In genomic region chr5:95748133-95748532, GRCh38 we compare ENCODE assay signal across 1 cellular context.
TF ChIP-seq lines count a peak whose summit lies in the region.

No MANE protein-coding gene starts in this region.

TF ChIP-seq in HepG2, 621 proteins besides CTCF, POLR2A, EP300 and RAD21 (continued from another document):
- TF ChIP-seq HBP1 (CRISPR knock-in tag; IDR thresholded peaks at IDR 0.05; ENCODE audit: low read depth), result no peak
- no peak for TF ChIP-seq ZNF382 (CRISPR knock-in tag; IDR thresholded peaks at IDR 0.05; ENCODE audit: borderline replicate concordance)
- peak; percentile 29; the same call in 1 of the 2 replicates for TF ChIP-seq SOX5 (CRISPR knock-in tag; IDR thresholded peaks at IDR 0.05; ENCODE audit: borderline replicate concordance)
- TF ChIP-seq FOSL1 (CRISPR knock-in tag; IDR thresholded peaks at IDR 0.05; ENCODE audit: borderline replicate concordance), result no peak
- TF ChIP-seq TBX3 (IDR thresholded peaks at IDR 0.05; ENCODE audit: borderline replicate concordance), result no peak
- no peak for TF ChIP-seq ZNF549 (CRISPR knock-in tag; IDR thresholded peaks at IDR 0.05)
- TF ChIP-seq SOX6 (IDR thresholded peaks at IDR 0.05), result no peak
- peak; percentile 41; the same call in 1 of the 2 replicates for TF ChIP-seq SOX6 (CRISPR knock-in tag; IDR thresholded peaks at IDR 0.05)
- no peak for TF ChIP-seq ZNF256 (CRISPR knock-in tag; conservative IDR thresholded peaks at IDR 0.05)
- no peak for TF ChIP-seq ZNF672 (CRISPR knock-in tag; IDR thresholded peaks at IDR 0.05)
- no peak for TF ChIP-seq ZNF224 (CRISPR knock-in tag; IDR thresholded peaks at IDR 0.05)
- TF ChIP-seq ZBTB33 (CRISPR knock-in tag; IDR thresholded peaks at IDR 0.05), result no peak
- 0 out of 2 replicates have a peak, but pooled peaks have one; percentile 44 for TF ChIP-seq TCF7L2 (IDR thresholded peaks at IDR 0.05; ENCODE audit: low read depth, low read length)
- no peak for TF ChIP-seq ZNF703 (CRISPR knock-in tag; IDR thresholded peaks at IDR 0.05; ENCODE audit: borderline replicate concordance)
- TF ChIP-seq TCF7 (IDR thresholded peaks at IDR 0.05; ENCODE audit: low read depth), result peak; percentile 30; the same call in 1 of the 2 replicates
- TF ChIP-seq, protein P1, sequence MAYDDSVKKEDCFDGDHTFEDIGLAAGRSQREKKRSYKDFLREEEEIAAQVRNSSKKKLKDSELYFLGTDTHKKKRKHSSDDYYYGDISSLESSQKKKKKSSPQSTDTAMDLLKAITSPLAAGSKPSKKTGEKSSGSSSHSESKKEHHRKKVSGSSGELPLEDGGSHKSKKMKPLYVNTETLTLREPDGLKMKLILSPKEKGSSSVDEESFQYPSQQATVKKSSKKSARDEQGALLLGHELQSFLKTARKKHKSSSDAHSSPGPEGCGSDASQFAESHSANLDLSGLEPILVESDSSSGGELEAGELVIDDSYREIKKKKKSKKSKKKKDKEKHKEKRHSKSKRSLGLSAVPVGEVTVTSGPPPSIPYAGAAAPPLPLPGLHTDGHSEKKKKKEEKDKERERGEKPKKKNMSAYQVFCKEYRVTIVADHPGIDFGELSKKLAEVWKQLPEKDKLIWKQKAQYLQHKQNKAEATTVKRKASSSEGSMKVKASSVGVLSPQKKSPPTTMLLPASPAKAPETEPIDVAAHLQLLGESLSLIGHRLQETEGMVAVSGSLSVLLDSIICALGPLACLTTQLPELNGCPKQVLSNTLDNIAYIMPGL (CRISPR knock-in tag; IDR thresholded peaks at IDR 0.05; ENCODE audit: borderline replicate concordance in 1 of 2, low read depth in 1 of 2), result no peak
